9 cellular contexts compared by ENCODE assay signal in the genomic region with DNA sequence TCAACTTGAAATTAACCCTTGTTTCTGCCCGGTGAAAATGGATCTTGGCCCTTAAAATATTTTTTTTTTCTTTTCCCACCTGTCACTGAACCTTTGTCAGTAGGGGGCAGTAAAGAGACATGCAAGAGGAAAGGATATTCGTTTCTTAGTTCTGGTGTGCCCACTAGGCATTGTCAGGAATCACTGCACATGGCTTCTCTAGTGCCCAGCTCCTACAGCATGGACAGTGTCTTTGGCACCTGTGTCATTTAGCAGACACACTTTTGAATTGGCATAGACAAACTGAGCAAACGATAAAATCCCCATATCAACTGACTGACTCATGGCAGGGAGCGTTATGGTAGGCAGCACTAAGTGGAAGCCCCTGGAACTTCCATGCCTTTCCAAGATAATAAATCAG.
DNase-seq lines count a peak whose midpoint lies in the region.
"Had no signal": no experiment of that assay in that cellular context is flagged by ENCODE, and none has a peak within 500 bp of the region (broad histone marks: within the 10 kb centered on the region; RNA-seq: fewer than 3 reads in every experiment).

No MANE protein-coding gene starts in this region.

- H3K27ac ChIP-seq in effector memory CD4-positive, alpha-beta T cell (ENCODE audit: insufficient read depth, low read length, poor library complexity, severe bottlenecking), result no peak overlapping the region
- H3K27ac ChIP-seq: parathyroid adenoma had no signal

- H3K9me3 ChIP-seq in effector memory CD4-positive, alpha-beta T cell (ENCODE audit: control insufficient read depth, low read length), result no peaks in the 10 kb centered on the region

- peak; percentile 4 for DNase-seq in NCI-H2171 treated with DMSO at 0.1 percent for 48 hours (lab: John Stamatoyannopoulos, UW)
- DNase-seq in NCI-H2171 (lab: John Stamatoyannopoulos, UW), result no peak
- peak; percentile 53 for DNase-seq in NCI-H2081 treated with DMSO at 0.1 percent for 48 hours (lab: John Stamatoyannopoulos, UW)
- peak; percentile 34 for DNase-seq in cerebellar cortex (ENCODE audit: low spot score)
- DNase-seq in renal cortical epithelial cell (ENCODE audit: low read depth), result peak; percentile 47
- no peak for DNase-seq in effector memory CD4-positive, alpha-beta T cell
- no peak for DNase-seq in GM03348 (ENCODE audit: low spot score)
- DNase-seq in hippocampal formation (lab: John Stamatoyannopoulos, UW), result no peak

- H3K36me3 ChIP-seq in effector memory CD4-positive, alpha-beta T cell (ENCODE audit: control insufficient read depth, insufficient read depth, low read length), result no peaks in the 10 kb centered on the region

- no peaks in the 10 kb centered on the region for H3K27me3 ChIP-seq in effector memory CD4-positive, alpha-beta T cell (replicated peaks; ENCODE audit: control insufficient read depth, insufficient read depth, low read length, poor library complexity, severe bottlenecking)

- no peaks in the 10 kb centered on the region for H3K4me1 ChIP-seq in effector memory CD4-positive, alpha-beta T cell (ENCODE audit: control insufficient read depth, insufficient read depth, low read length, poor library complexity, severe bottlenecking)
- H3K4me1 ChIP-seq: parathyroid adenoma had no signal

- no peak overlapping the region for H3K4me3 ChIP-seq in effector memory CD4-positive, alpha-beta T cell (ENCODE audit: insufficient read depth, low read depth, low read length, poor library complexity, severe bottlenecking)

Comparison
In these comparisons a context has a peak if more than half of its experiments do, and no peak if none do; other contexts are left out.
1. DNase-seq: peak in NCI-H2171 treated with DMSO at 0.1 percent for 48 hours (single experiment), NCI-H2081 treated with DMSO at 0.1 percent for 48 hours (single experiment), cerebellar cortex (single experiment) and renal cortical epithelial cell (single experiment); none in NCI-H2171 (single experiment), effector memory CD4-positive, alpha-beta T cell (0 of 3), GM03348 (single experiment) and hippocampal formation (0 of 2).